ENCODE assay signal across 15 cellular contexts in the genomic region with DNA sequence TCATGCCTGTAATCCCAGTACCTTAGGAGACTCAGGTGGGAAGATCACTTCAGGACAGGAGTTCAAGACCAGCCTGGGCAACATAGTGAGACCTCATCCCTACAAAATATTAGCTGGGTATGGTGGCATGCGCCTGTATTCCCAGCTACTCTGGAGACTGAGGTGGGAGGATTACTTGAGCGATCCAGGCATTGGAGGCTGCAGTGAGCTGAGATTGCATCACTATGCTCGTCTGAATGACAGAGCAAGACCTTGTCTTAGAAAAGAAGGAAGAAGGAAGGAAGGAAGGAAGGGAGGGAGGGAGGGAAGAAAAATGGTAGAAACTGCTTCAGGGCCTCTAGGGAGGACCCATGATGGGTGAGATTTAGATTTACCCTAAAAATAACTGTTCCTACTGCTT.
"Had no signal": no experiment of that assay in that cellular context is flagged by ENCODE, and none has a peak within 500 bp of the region (broad histone marks: within the 10 kb centered on the region; RNA-seq: fewer than 3 reads in every experiment).

No MANE protein-coding gene starts in this region.

- H3K27me3 Mint-ChIP-seq: activated CD4-positive, alpha-beta memory T cell treated with anti-CD3 and anti-CD28 coated beads, Interleukin-2, amount 10 ng/mL, durations not matched to agents 7 days and 5 days had no signal

- H3K27me3 ChIP-seq: cardiac muscle cell, gastroesophageal sphincter, left lung, testis had no signal

- H3K4me3 Mint-ChIP-seq: activated CD4-positive, alpha-beta memory T cell treated with anti-CD3 and anti-CD28 coated beads, Interleukin-2, amount 10 ng/mL, durations not matched to agents 7 days and 5 days; memory B cell; natural killer cell had no signal

- H3K4me3 ChIP-seq: cardiac muscle cell, gastroesophageal sphincter, left lung, testis had no signal

- H3K9me3 Mint-ChIP-seq: activated CD4-positive, alpha-beta memory T cell treated with anti-CD3 and anti-CD28 coated beads, Interleukin-2, amount 10 ng/mL, durations not matched to agents 7 days and 5 days; memory B cell; natural killer cell had no signal

- H3K27ac Mint-ChIP-seq: activated CD4-positive, alpha-beta memory T cell treated with anti-CD3 and anti-CD28 coated beads, Interleukin-2, amount 10 ng/mL, durations not matched to agents 7 days and 5 days; memory B cell had no signal

- H3K4me1 Mint-ChIP-seq: activated CD4-positive, alpha-beta memory T cell treated with anti-CD3 and anti-CD28 coated beads, Interleukin-2, amount 10 ng/mL, durations not matched to agents 7 days and 5 days; memory B cell had no signal

- DNase-seq: activated CD4-positive, alpha-beta memory T cell treated with anti-CD3 and anti-CD28 coated beads, Interleukin-2, amount 10 ng/mL, durations not matched to agents 7 days and 5 days; activated naive CD4-positive, alpha-beta T cell; effector CD8-positive, alpha-beta T cell; natural killer cell; stimulated activated CD4-positive, alpha-beta T cell treated with anti-CD3 and anti-CD28 coated beads, Interleukin-2, amount 100 ng/mL, for 48 hours; stimulated activated naive CD8-positive, alpha-beta T cell treated with anti-CD3 and anti-CD28 coated beads, Interleukin-15, Interleukin-2, amounts not matched to agents 100 U/mL and 50 U/mL, for 24 hours; testis had no signal

- H3K36me3 Mint-ChIP-seq: memory B cell, natural killer cell had no signal

- H3K9me3 ChIP-seq: gastroesophageal sphincter, left lung, testis had no signal

- FAIRE-seq: astrocyte, colon, keratinocyte had no signal

- H3K36me3 ChIP-seq: cardiac muscle cell, gastroesophageal sphincter, left lung had no signal

- ATAC-seq: gastroesophageal sphincter; natural killer cell; stimulated activated naive CD8-positive, alpha-beta T cell treated with anti-CD3 and anti-CD28 coated beads, Interleukin-15, Interleukin-2, amounts not matched to agents 100 U/mL and 50 U/mL, for 24 hours had no signal

- H3K27ac ChIP-seq: cardiac muscle cell, epithelial cell of prostate, gastroesophageal sphincter, testis had no signal
